Comparison of ENCODE assay signal across 10 cellular contexts in genomic region chr1:178541396-178541795, GRCh38. TPM values are rescaled to one million over a fixed set of nuclear protein-coding genes. Genes with fewer than 3 reads are reported as not detected.
DNase-seq lines count a peak whose midpoint lies in the region; ATAC-seq, FAIRE-seq and TF ChIP-seq lines count a peak whose summit lies in the region.
"Had no signal": no experiment of that assay in that cellular context is flagged by ENCODE, and none has a peak within 500 bp of the region (broad histone marks: within the 10 kb centered on the region; RNA-seq: fewer than 3 reads in every experiment).

No MANE protein-coding gene starts in this region.

- ATAC-seq in activated CD8-positive, alpha-beta memory T cell treated with anti-CD3 and anti-CD28 coated beads, Interleukin-2, amount 10 ng/mL, durations not matched to agents 7 days and 5 days, result no peak
- no peak for ATAC-seq in activated CD8-positive, alpha-beta T cell treated with anti-CD3 and anti-CD28 coated beads, Interleukin-2, amount 10 ng/mL, durations not matched to agents 7 days and 5 days
- ATAC-seq in stimulated activated naive CD8-positive, alpha-beta T cell treated with anti-CD3 and anti-CD28 coated beads, Interleukin-15, amount 100 ng/mL, for 72 hours, result no peak

- peaks cover 0 to 9% of the 10 kb centered on the region in 2 donors for H3K4me1 ChIP-seq in kidney (ENCODE audit: control insufficient read depth in 1 of 2, insufficient read depth in 1 of 2, low read depth in 1 of 2, low read length in 2 of 2)

- no peak overlapping the region for H3K27ac ChIP-seq in kidney (ENCODE audit: low read depth in 2 of 2, low read length in 2 of 2)

- peak overlapping the region in 1 of 2 donors; percentile 94 for H3K9ac ChIP-seq in kidney (ENCODE audit: low read length in 2 of 2)

- H3K4me1 Mint-ChIP-seq in activated CD8-positive, alpha-beta memory T cell treated with anti-CD3 and anti-CD28 coated beads, Interleukin-2, amount 10 ng/mL, durations not matched to agents 7 days and 5 days, result peaks cover 4% of the 10 kb centered on the region
- H3K4me1 Mint-ChIP-seq in activated CD8-positive, alpha-beta T cell treated with anti-CD3 and anti-CD28 coated beads, Interleukin-2, amount 10 ng/mL, durations not matched to agents 7 days and 5 days (ENCODE audit: low read depth), result peaks cover 4% of the 10 kb centered on the region
- H3K4me1 Mint-ChIP-seq in stimulated activated naive CD8-positive, alpha-beta T cell treated with anti-CD3 and anti-CD28 coated beads, Interleukin-15, amount 100 ng/mL, for 72 hours, result peaks cover 24% of the 10 kb centered on the region

- no peak overlapping the region for H3K27ac Mint-ChIP-seq in activated CD8-positive, alpha-beta memory T cell treated with anti-CD3 and anti-CD28 coated beads, Interleukin-2, amount 10 ng/mL, durations not matched to agents 7 days and 5 days
- H3K27ac Mint-ChIP-seq in activated CD8-positive, alpha-beta T cell treated with anti-CD3 and anti-CD28 coated beads, Interleukin-2, amount 10 ng/mL, durations not matched to agents 7 days and 5 days, result no peak overlapping the region
- H3K27ac Mint-ChIP-seq in stimulated activated naive CD8-positive, alpha-beta T cell treated with anti-CD3 and anti-CD28 coated beads, Interleukin-15, amount 100 ng/mL, for 72 hours, result peak overlapping the region in 1 of 2 donors; percentile 93

- intact Hi-C loops in kidney (cut with DNase I), result no loop called here

- H3K4me3 ChIP-seq in kidney (ENCODE audit: low read length in 2 of 2), result peak overlapping the region; percentile 94 to 96

- no peaks in the 10 kb centered on the region for H3K36me3 Mint-ChIP-seq in activated CD8-positive, alpha-beta memory T cell treated with anti-CD3 and anti-CD28 coated beads, Interleukin-2, amount 10 ng/mL, durations not matched to agents 7 days and 5 days
- H3K36me3 Mint-ChIP-seq in activated CD8-positive, alpha-beta T cell treated with anti-CD3 and anti-CD28 coated beads, Interleukin-2, amount 10 ng/mL, durations not matched to agents 7 days and 5 days (ENCODE audit: low read depth), result no peaks in the 10 kb centered on the region

- H3K9me3 ChIP-seq in kidney (ENCODE audit: control insufficient read depth in 1 of 2, low read length in 2 of 2), result no peaks in the 10 kb centered on the region

- no peaks in the 10 kb centered on the region for H3K36me3 ChIP-seq in kidney (ENCODE audit: control insufficient read depth in 1 of 2, insufficient read depth in 2 of 2, low read length in 2 of 2)

- TF ChIP-seq CTCF in kidney (IDR thresholded peaks at IDR 0.05; ENCODE audit: borderline replicate concordance, extremely low read depth, insufficient read depth), result no peak

- no peak for FAIRE-seq in kidney (lab: Jason Lieb, UNC)

- DNase-seq in activated CD8-positive, alpha-beta memory T cell treated with anti-CD3 and anti-CD28 coated beads, Interleukin-2, amount 10 ng/mL, durations not matched to agents 7 days and 5 days, result no peak
- no peak for DNase-seq in activated CD8-positive, alpha-beta memory T cell treated with anti-CD3 and anti-CD28 coated beads, Interleukin-2, amount 50 U/mL, for 4 hours
- DNase-seq in activated CD8-positive, alpha-beta T cell treated with anti-CD3 and anti-CD28 coated beads, Interleukin-2, amount 10 ng/mL, durations not matched to agents 7 days and 5 days, result no peak
- DNase-seq in kidney (no peak), pons (ENCODE audit: low spot score) (no peak), NCI-H2196 treated with DMSO at 0.1 percent for 48 hours (lab: John Stamatoyannopoulos, UW; ENCODE audit: unreplicated experiment) (no peak)
- DNase-seq in stimulated activated naive CD8-positive, alpha-beta T cell treated with anti-CD3 and anti-CD28 coated beads, Interleukin-15, amount 100 ng/mL, for 72 hours, result no peak
- no peak for DNase-seq in stimulated activated CD4-positive, alpha-beta T cell treated with anti-CD3 and anti-CD28 coated beads, Interleukin-12 subunit alpha, Interleukin-12 subunit beta, amount 100 ng/mL, for 4 hours
- DNase-seq: activated CD4-positive, alpha-beta T cell treated with anti-CD3 and anti-CD28 coated beads for 1 hour; NCI-H524 treated with DMSO at 0.1 percent for 48 hours had no signal

- no peaks in the 10 kb centered on the region for H3K27me3 Mint-ChIP-seq in activated CD8-positive, alpha-beta memory T cell treated with anti-CD3 and anti-CD28 coated beads, Interleukin-2, amount 10 ng/mL, durations not matched to agents 7 days and 5 days
- H3K27me3 Mint-ChIP-seq in activated CD8-positive, alpha-beta T cell treated with anti-CD3 and anti-CD28 coated beads, Interleukin-2, amount 10 ng/mL, durations not matched to agents 7 days and 5 days (ENCODE audit: low read depth), result no peaks in the 10 kb centered on the region
- peaks cover 7% of the 10 kb centered on the region for H3K27me3 Mint-ChIP-seq in stimulated activated naive CD8-positive, alpha-beta T cell treated with anti-CD3 and anti-CD28 coated beads, Interleukin-15, amount 100 ng/mL, for 72 hours

- CTCF ChIA-PET in activated CD8-positive, alpha-beta memory T cell treated with anti-CD3 and anti-CD28 coated beads, Interleukin-2, amount 10 ng/mL, durations not matched to agents 7 days and 5 days (lab: Charles Lee), result interaction anchor here (0.9 to 6.7 kb wide), 6 partner anchors 8 to 462 kb away, joined by 3 to 39 read pairs (median 5); no protein-coding TSS in a partner anchor
- CTCF ChIA-PET in activated CD8-positive, alpha-beta T cell treated with anti-CD3 and anti-CD28 coated beads, Interleukin-2, amount 10 ng/mL, durations not matched to agents 7 days and 5 days (lab: Charles Lee), result interaction anchor here (0.7 to 5.7 kb wide), 6 partner anchors 8 to 535 kb away, joined by 3 to 40 read pairs (median 4); no protein-coding TSS in a partner anchor

- POLR2A ChIA-PET in activated CD8-positive, alpha-beta T cell treated with anti-CD3 and anti-CD28 coated beads, Interleukin-2, amount 10 ng/mL, durations not matched to agents 7 days and 5 days (lab: Charles Lee), result no interaction called here

- peak overlapping the region; percentile 88 for H3K4me3 Mint-ChIP-seq in activated CD8-positive, alpha-beta memory T cell treated with anti-CD3 and anti-CD28 coated beads, Interleukin-2, amount 10 ng/mL, durations not matched to agents 7 days and 5 days
- peak overlapping the region; percentile 86 for H3K4me3 Mint-ChIP-seq in activated CD8-positive, alpha-beta T cell treated with anti-CD3 and anti-CD28 coated beads, Interleukin-2, amount 10 ng/mL, durations not matched to agents 7 days and 5 days
- peak overlapping the region; percentile 94 to 96 for H3K4me3 Mint-ChIP-seq in stimulated activated naive CD8-positive, alpha-beta T cell treated with anti-CD3 and anti-CD28 coated beads, Interleukin-15, amount 100 ng/mL, for 72 hours

- no peaks in the 10 kb centered on the region for H3K9me3 Mint-ChIP-seq in activated CD8-positive, alpha-beta memory T cell treated with anti-CD3 and anti-CD28 coated beads, Interleukin-2, amount 10 ng/mL, durations not matched to agents 7 days and 5 days (ENCODE audit: low read depth)
- no peaks in the 10 kb centered on the region for H3K9me3 Mint-ChIP-seq in activated CD8-positive, alpha-beta T cell treated with anti-CD3 and anti-CD28 coated beads, Interleukin-2, amount 10 ng/mL, durations not matched to agents 7 days and 5 days (ENCODE audit: insufficient read depth)
- no peaks in the 10 kb centered on the region for H3K9me3 Mint-ChIP-seq in stimulated activated naive CD8-positive, alpha-beta T cell treated with anti-CD3 and anti-CD28 coated beads, Interleukin-15, amount 100 ng/mL, for 72 hours

RNA-seq across cellular contexts. Expression of gene TEX35, which starts 28.5 kb away (rescaled TPM):
- total RNA-seq in activated CD8-positive, alpha-beta memory T cell treated with anti-CD3 and anti-CD28 coated beads, Interleukin-2, amount 10 ng/mL, durations not matched to agents 7 days and 5 days, result not detected
- total RNA-seq in activated CD8-positive, alpha-beta T cell treated with anti-CD3 and anti-CD28 coated beads, Interleukin-2, amount 10 ng/mL, durations not matched to agents 7 days and 5 days, result not detected
- total RNA-seq in kidney, result not detected
- polyA plus RNA-seq in kidney (ENCODE audit: insufficient read depth, low read depth, low replicate concordance), result not detected

RNA-seq across cellular contexts. Expression of gene CLEC20A, which starts 44.6 kb away (rescaled TPM):
- not detected for total RNA-seq in activated CD8-positive, alpha-beta memory T cell treated with anti-CD3 and anti-CD28 coated beads, Interleukin-2, amount 10 ng/mL, durations not matched to agents 7 days and 5 days
- not detected for total RNA-seq in activated CD8-positive, alpha-beta T cell treated with anti-CD3 and anti-CD28 coated beads, Interleukin-2, amount 10 ng/mL, durations not matched to agents 7 days and 5 days
- 0.47 TPM for total RNA-seq in kidney
- polyA plus RNA-seq in kidney (ENCODE audit: insufficient read depth, low read depth, low replicate concordance), result not detected
